In the genomic region with DNA sequence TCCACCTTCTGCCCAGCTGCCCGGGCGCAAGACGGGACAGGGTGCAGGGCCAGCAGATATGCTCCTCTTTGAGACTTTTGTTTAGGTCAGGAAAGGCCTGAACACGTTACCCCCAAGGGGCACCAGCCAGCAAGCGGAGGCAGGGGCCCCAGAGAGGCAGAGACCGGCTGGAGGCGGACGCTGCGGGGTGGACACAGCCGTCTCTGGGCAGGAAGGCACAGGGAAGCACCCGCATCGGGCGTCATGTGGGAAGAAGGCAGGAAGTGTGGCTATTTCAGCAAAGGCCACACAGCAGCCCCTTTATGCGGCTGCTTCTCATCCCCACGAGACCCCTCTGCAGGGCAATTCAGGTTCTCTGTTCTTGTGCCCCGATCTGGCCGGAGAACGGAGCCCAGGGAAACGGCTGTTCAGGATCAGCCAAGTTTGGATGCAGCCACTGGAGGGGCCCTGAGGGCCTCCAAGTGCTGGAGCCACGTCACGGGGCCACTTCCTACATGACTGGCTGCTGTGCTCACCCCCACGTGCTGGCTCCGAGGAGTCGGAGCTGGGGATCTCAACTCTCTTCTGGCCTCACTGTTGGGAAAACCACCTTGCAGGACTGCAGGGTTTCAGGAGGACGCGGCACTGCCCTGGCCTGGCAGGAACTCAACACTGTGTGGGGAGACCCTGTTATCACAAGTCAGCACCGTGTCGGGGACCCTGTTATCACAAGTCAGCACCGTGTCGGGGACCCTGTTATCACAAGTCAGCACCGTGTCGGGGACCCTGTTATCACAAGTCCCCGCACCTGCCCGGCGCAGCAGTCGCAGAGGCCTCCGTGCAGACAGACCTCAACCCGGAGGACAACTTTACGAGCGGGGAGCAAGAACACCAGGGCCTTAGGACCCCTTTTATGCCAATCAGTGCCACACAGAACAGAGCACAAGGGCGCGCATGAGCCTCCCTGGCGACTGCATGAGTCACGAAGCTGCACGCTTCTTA, we compare ENCODE assay signal across 21 cellular contexts. TPM values are rescaled to one million over a fixed set of nuclear protein-coding genes. Genes with fewer than 3 reads are reported as not detected.
A peak's percentile ranks its signal among the peaks of the same experiment; 100 is the strongest.
DNase-seq lines count a peak whose midpoint lies in the region; FAIRE-seq and TF ChIP-seq lines count a peak whose summit lies in the region.
"Had no signal": no experiment of that assay in that cellular context is flagged by ENCODE, and none has a peak within 500 bp of the region (broad histone marks: within the 10 kb centered on the region; RNA-seq: fewer than 3 reads in every experiment).

No MANE protein-coding gene starts in this region.

- no peak overlapping the region for H2AK5ac ChIP-seq in H1 (ENCODE audit: low read depth, low read length)

- no peak overlapping the region for H2BK5ac ChIP-seq in H1 (ENCODE audit: low read depth, low read length)

- no peaks in the 10 kb centered on the region for H3K4me1 ChIP-seq in CD8-positive, alpha-beta memory T cell (ENCODE audit: insufficient read depth, low read length)
- H3K4me1 ChIP-seq in H1 (replicated peaks in 1 of 4; ENCODE audit: control insufficient read depth in 3 of 4, insufficient read depth in 4 of 4, low read length in 3 of 4) = no peaks in the 10 kb centered on the region; a peak in 3 of 7 replicates
- H3K4me1 ChIP-seq in kidney (ENCODE audit: control insufficient read depth in 1 of 2, insufficient read depth in 1 of 2, low read depth in 1 of 2, low read length in 2 of 2) = no peaks in the 10 kb centered on the region
- H3K4me1 ChIP-seq in BE2C = no peaks in the 10 kb centered on the region
- H3K4me1 ChIP-seq: parathyroid adenoma, transverse colon had no signal

- TF ChIP-seq EP300 in H1 (IDR thresholded peaks at IDR 0.05; ENCODE audit: borderline replicate concordance in 1 of 2, low read depth in 2 of 2, low read length in 2 of 2) = no peak

- H3K36me3 Mint-ChIP-seq in CD8-positive, alpha-beta memory T cell = peaks cover 0 to 3% (median 0%) of the 10 kb centered on the region in 3 donors

- no peaks in the 10 kb centered on the region for H3K9me3 Mint-ChIP-seq in CD8-positive, alpha-beta memory T cell
- H3K9me3 Mint-ChIP-seq: activated T-helper 2 cell treated with anti-CD3 and anti-CD28 coated beads, Interferon-gamma antibody, Interleukin-2, Interleukin-4, amounts not matched to agents 10 μg/mL and 5 μg/mL and 100 μg/mL, durations not matched to agents 14 hours and 24 hours and 36 hours; CD4-positive, alpha-beta T cell; naive thymus-derived CD4-positive, alpha-beta T cell had no signal

- POLR2A ChIA-PET in CD8-positive, alpha-beta memory T cell (lab: Charles Lee) = no interaction called here
- POLR2A ChIA-PET in H1 (lab: Charles Lee; ENCODE audit: partially characterized antibody) = interaction anchor here (0.9 to 1.6 kb wide), 3 partner anchors 9 to 27 kb away, joined by 3 to 4 read pairs (median 4); no protein-coding TSS in a partner anchor

- no peak for TF ChIP-seq CTCF in H1 (IDR thresholded peaks at IDR 0.05; ENCODE audit: control extremely low read depth in 1 of 3, insufficient read depth in 1 of 3, low read depth in 1 of 3, low read length in 3 of 3)
- TF ChIP-seq CTCF in kidney (IDR thresholded peaks at IDR 0.05; ENCODE audit: borderline replicate concordance, extremely low read depth, insufficient read depth) = no peak
- no peak for TF ChIP-seq CTCF in BE2C (IDR thresholded peaks at IDR 0.05; ENCODE audit: low read depth, low read length)

- no peak overlapping the region for H3K23ac ChIP-seq in H1 (ENCODE audit: insufficient read length)

- no peak overlapping the region for H3K4ac ChIP-seq in H1 (replicated peaks; ENCODE audit: insufficient read length, low read depth, low read length)

- peak overlapping the region; percentile 30 for H4K91ac ChIP-seq in H1 (replicated peaks; ENCODE audit: insufficient read length, low read length)

- no peak overlapping the region for H3K18ac ChIP-seq in H1 (ENCODE audit: extremely low read depth, low read length)

- peaks cover 7% of the 10 kb centered on the region for H3K79me1 ChIP-seq in H1 (ENCODE audit: low read depth, low read length)

- 93% methylated on average over 45 of the region's 45 CpGs; no CpG with 5 or more reads in 1 of the 2 experiments for WGBS in H1 (ENCODE audit: extremely low coverage in 1 of 2, insufficient coverage in 1 of 2, insufficient read length in 1 of 2, insufficient replicate concordance in 2 of 2, low coverage in 1 of 2, low lambda C conversion rate in 2 of 2, missing lambda C conversion rate in 1 of 2), 2 experiments

- H3K14ac ChIP-seq in H1 (ENCODE audit: insufficient read length) = no peak overlapping the region

- no peaks in the 10 kb centered on the region for H3K4me1 Mint-ChIP-seq in CD8-positive, alpha-beta memory T cell

- H4K20me1 ChIP-seq in H1 (replicated peaks in 1 of 2; ENCODE audit: control insufficient read depth in 1 of 2, insufficient read depth in 2 of 2, low read length in 2 of 2) = peaks cover 3 to 10% of the 10 kb centered on the region in 2 experiments

- no peak overlapping the region for H3K27ac Mint-ChIP-seq in CD8-positive, alpha-beta memory T cell
- H3K27ac Mint-ChIP-seq: activated T-helper 2 cell treated with anti-CD3 and anti-CD28 coated beads, Interferon-gamma antibody, Interleukin-2, Interleukin-4, amounts not matched to agents 10 μg/mL and 5 μg/mL and 100 μg/mL, durations not matched to agents 14 hours and 24 hours and 36 hours; CD4-positive, alpha-beta T cell had no signal

- TF ChIP-seq POLR2A in H1 (IDR thresholded peaks at IDR 0.05; ENCODE audit: control extremely low read depth in 1 of 2, low read depth in 2 of 2, low read length in 2 of 2) = no peak

- H3K27ac ChIP-seq in CD8-positive, alpha-beta memory T cell (ENCODE audit: low read depth, low read length) = peak overlapping the region; percentile 16
- H3K27ac ChIP-seq in H1 (ENCODE audit: low read depth, low read length) = no peak overlapping the region
- no peak overlapping the region for H3K27ac ChIP-seq in kidney (ENCODE audit: low read depth in 2 of 2, low read length in 2 of 2)
- H3K27ac ChIP-seq: parathyroid adenoma, transverse colon, WERI-Rb-1 had no signal

- no peak overlapping the region for H2BK15ac ChIP-seq in H1 (ENCODE audit: low read length)

- no peak overlapping the region for H3K56ac ChIP-seq in H1 (replicated peaks; ENCODE audit: insufficient read length, low read depth, low read length)

- intact Hi-C loops in kidney (cut with DNase I) = no loop called here

- no peak overlapping the region for H2BK120ac ChIP-seq in H1 (replicated peaks; ENCODE audit: low read depth, low read length)

- H3K9ac ChIP-seq in H1 (replicated peaks in 1 of 4; ENCODE audit: extremely low read depth in 1 of 4, low read depth in 3 of 4, low read length in 3 of 4) (no peak overlapping the region), kidney (ENCODE audit: low read length in 2 of 2) (no peak overlapping the region)
- H3K9ac ChIP-seq: parathyroid adenoma had no signal

- no peaks in the 10 kb centered on the region for H3K36me3 ChIP-seq in CD8-positive, alpha-beta memory T cell (ENCODE audit: insufficient read depth, low read length)
- peaks cover 2% of the 10 kb centered on the region; the same call in 1 of the 2 replicates for H3K36me3 ChIP-seq in H7 (replicated peaks; ENCODE audit: control insufficient read depth, insufficient read depth, low read length)
- H3K36me3 ChIP-seq in H1 (ENCODE audit: control insufficient read depth in 2 of 4, insufficient read depth in 4 of 4, low read length in 3 of 4) = peaks cover 0 to 19% (median 8%) of the 10 kb centered on the region in 4 experiments; a peak in 4 of 8 replicates
- H3K36me3 ChIP-seq in kidney (ENCODE audit: control insufficient read depth in 1 of 2, insufficient read depth in 2 of 2, low read length in 2 of 2) = peaks cover 7 to 34% of the 10 kb centered on the region in 2 donors
- no peaks in the 10 kb centered on the region for H3K36me3 ChIP-seq in BE2C

- no peaks in the 10 kb centered on the region for H3K27me3 Mint-ChIP-seq in CD8-positive, alpha-beta memory T cell
- H3K27me3 Mint-ChIP-seq: CD4-positive, alpha-beta T cell; naive thymus-derived CD4-positive, alpha-beta T cell had no signal

- H3K79me2 ChIP-seq in H1 (ENCODE audit: control insufficient read depth in 1 of 2, insufficient read depth in 2 of 2, low read length in 2 of 2) = peaks cover 0 to 6% of the 10 kb centered on the region in 2 experiments; a peak in 1 of 4 replicates
- H3K79me2 ChIP-seq: parathyroid adenoma had no signal

- no peak overlapping the region for H2AFZ ChIP-seq in H1 (ENCODE audit: low read length)
- H2AFZ ChIP-seq: parathyroid adenoma had no signal

- H2BK12ac ChIP-seq in H1 (ENCODE audit: low read depth, low read length) = no peak overlapping the region

- no peak overlapping the region for H3K4me2 ChIP-seq in H1 (ENCODE audit: insufficient read depth in 1 of 2, low read depth in 2 of 2, low read length in 2 of 2)

- no peaks in the 10 kb centered on the region for H3K27me3 ChIP-seq in CD8-positive, alpha-beta memory T cell (ENCODE audit: insufficient read depth, low read length, poor library complexity, severe bottlenecking)
- H3K27me3 ChIP-seq in H7 (ENCODE audit: control insufficient read depth, insufficient read depth, low read length) (no peaks in the 10 kb centered on the region), H1 (replicated peaks in 1 of 4; ENCODE audit: control insufficient read depth in 3 of 4, extremely low read depth in 1 of 4, insufficient read depth in 3 of 4, low read length in 3 of 4) (no peaks in the 10 kb centered on the region), BE2C (no peaks in the 10 kb centered on the region)
- H3K27me3 ChIP-seq: transverse colon had no signal

- H4K8ac ChIP-seq in H1 (ENCODE audit: extremely low read depth, insufficient read depth, low read length) = peak overlapping the region; percentile 79; the same call in 1 of the 2 replicates

- no peak overlapping the region for H4K5ac ChIP-seq in H1 (ENCODE audit: insufficient read length, low read depth, low read length)

- no peak for DNase-seq in CD8-positive, alpha-beta memory T cell
- DNase-seq in H7 (peak; percentile 63), H1 (ENCODE audit: low read depth in 1 of 2, low spot score in 2 of 2) (no peak), kidney (peak; percentile 69), DMS53 treated with DMSO at 0.1 percent for 48 hours (lab: John Stamatoyannopoulos, UW; ENCODE audit: unreplicated experiment) (no peak), NOMO-1 treated with dmso at 0.1 percent for 144 hours (lab: John Stamatoyannopoulos, UW; ENCODE audit: unreplicated experiment) (no peak), BE2C (no peak)
- DNase-seq: activated CD4-positive, alpha-beta T cell treated with anti-CD3 and anti-CD28 coated beads, Interleukin-2, amount 50 U/mL, for 1 hour; CD4-positive, alpha-beta T cell; DMS79; naive thymus-derived CD4-positive, alpha-beta T cell; NCI-H1048; NCI-H1930; NCI-H526 treated with DMSO at 0.1 percent for 48 hours; RPMI8226; T-helper 2 cell; transverse colon; WERI-Rb-1 had no signal

- H3K9me3 ChIP-seq in CD8-positive, alpha-beta memory T cell (ENCODE audit: low read length) = no peaks in the 10 kb centered on the region
- no peaks in the 10 kb centered on the region for H3K9me3 ChIP-seq in H1 (ENCODE audit: insufficient read depth in 2 of 2, low read depth in 1 of 2, low read length in 1 of 2)
- no peaks in the 10 kb centered on the region for H3K9me3 ChIP-seq in kidney (ENCODE audit: control insufficient read depth in 1 of 2, low read length in 2 of 2)
- H3K9me3 ChIP-seq in BE2C = no peaks in the 10 kb centered on the region
- H3K9me3 ChIP-seq: transverse colon had no signal

- no peak overlapping the region for H3K4me3 ChIP-seq in CD8-positive, alpha-beta memory T cell (ENCODE audit: low read length)
- H3K4me3 ChIP-seq in H7 (ENCODE audit: insufficient read depth, low read depth, low read length) (no peak overlapping the region), H1 (ENCODE audit: extremely low read depth in 1 of 4, insufficient read depth in 2 of 4, low read depth in 3 of 4, low read length in 4 of 4) (no peak overlapping the region), kidney (ENCODE audit: low read length in 2 of 2) (no peak overlapping the region), BE2C (ENCODE audit: low read depth, low read length) (no peak overlapping the region)
- H3K4me3 ChIP-seq: transverse colon had no signal

- H3K4me3 Mint-ChIP-seq in CD8-positive, alpha-beta memory T cell = no peak overlapping the region
- H3K4me3 Mint-ChIP-seq: CD4-positive, alpha-beta T cell; naive thymus-derived CD4-positive, alpha-beta T cell had no signal

- H3K23me2 ChIP-seq in H1 (ENCODE audit: low read depth, low read length) = no peaks in the 10 kb centered on the region

- no peak for TF ChIP-seq RAD21 in H1 (IDR thresholded peaks at IDR 0.05 in 1 of 2, conservative IDR thresholded peaks at IDR 0.05 in 1 of 2; ENCODE audit: low read depth in 2 of 2, low read length in 2 of 2)

- CTCF ChIA-PET in CD8-positive, alpha-beta memory T cell (lab: Charles Lee) = no interaction called here
- CTCF ChIA-PET in H1 (lab: Charles Lee; ENCODE audit: partially characterized antibody) = interaction anchor here (1.1 to 1.9 kb wide), 6 partner anchors 29 to 102 kb away, joined by 3 to 5 read pairs (median 3); no protein-coding TSS in a partner anchor

- FAIRE-seq in H1 (lab: Jason Lieb, UNC) = no peak
- no peak for FAIRE-seq in kidney (lab: Jason Lieb, UNC)
- FAIRE-seq: endothelial cell of umbilical vein had no signal

- no peak overlapping the region for H2BK20ac ChIP-seq in H1 (ENCODE audit: low read length)

RNA-seq across cellular contexts. Expression of a gene that starts 44.4 kb away (rescaled TPM):
- total RNA-seq in CD8-positive, alpha-beta memory T cell = 1 to 10 TPM; 4.9 to 6.6 TPM
- polyA plus RNA-seq in CD8-positive, alpha-beta memory T cell = 20.0 TPM
- total RNA-seq in H7 (2014; rRNA removed; shearing (Covaris generic)) = 17.7 and 19.8 TPM in 2 replicates
- total RNA-seq in H1 (2021; fragmentation: NEBNext Ultra II Directional; extraction: Animal tissue kit (Norgen Biotek cat#: 25700)) = 38.6 and 39.7 TPM in 2 replicates
- polyA plus RNA-seq in H1 (2011; rRNA removed) (23.5 and 37.5 TPM in 2 replicates), kidney (ENCODE audit: insufficient read depth, low read depth, low replicate concordance) (28.2 TPM)
- polyA plus RNA-seq in H1 (2011; cell fraction: cytosol; rRNA removed) = 26.4 TPM
- 181 TPM for polyA plus RNA-seq in H1 (2011; cell fraction: nucleus; rRNA removed)
- polyA plus RNA-seq in H1 (2012, experiment 1 of 2) = 27.4 to 47.0 TPM (median 38.9 TPM) in 4 replicates
- 19.5 TPM for polyA plus RNA-seq in H1 (2012, experiment 2 of 2)
- 27.2 TPM for polyA plus RNA-seq in H1 (2013, experiment 1 of 2)
- polyA plus RNA-seq in H1 (2013, experiment 2 of 2) = 24.9 TPM
- 23.8 and 28.1 TPM in 2 replicates for polyA minus RNA-seq in H1 (2011; rRNA and poly(A)+ RNA removed)
- 33.8 TPM for polyA minus RNA-seq in H1 (2011; cell fraction: cytosol; rRNA and poly(A)+ RNA removed)
- 44.5 TPM for polyA minus RNA-seq in H1 (2011; cell fraction: nucleus; rRNA and poly(A)+ RNA removed)
- 92.9 TPM for total RNA-seq in kidney
- polyA plus RNA-seq in BE2C (2012; ENCODE audit: insufficient read depth, insufficient read length, low read depth) = 44.2 TPM

RNA-seq across cellular contexts. Expression of a gene that starts 58.8 kb away (rescaled TPM):
- under 1 TPM; 0.20 to 0.48 TPM for total RNA-seq in CD8-positive, alpha-beta memory T cell
- not detected for polyA plus RNA-seq in CD8-positive, alpha-beta memory T cell
- total RNA-seq in H7 (2014; rRNA removed; shearing (Covaris generic)) = 4.9 and 5.7 TPM in 2 replicates
- 6.3 and 7.9 TPM in 2 replicates for total RNA-seq in H1 (2021; fragmentation: NEBNext Ultra II Directional; extraction: Animal tissue kit (Norgen Biotek cat#: 25700))
- polyA plus RNA-seq in H1 (2011; rRNA removed) (5.5 and 7.8 TPM in 2 replicates), kidney (ENCODE audit: insufficient read depth, low read depth, low replicate concordance) (7.9 TPM)
- polyA plus RNA-seq in H1 (2011; cell fraction: cytosol; rRNA removed) = 6.4 TPM
- polyA plus RNA-seq in H1 (2011; cell fraction: nucleus; rRNA removed) = 32.5 TPM
- 3.0 to 8.7 TPM (median 8.2 TPM) in 4 replicates for polyA plus RNA-seq in H1 (2012, experiment 1 of 2)
- polyA plus RNA-seq in H1 (2012, experiment 2 of 2) = 3.8 TPM
- polyA plus RNA-seq in H1 (2013, experiment 1 of 2) = 6.7 TPM
- polyA plus RNA-seq in H1 (2013, experiment 2 of 2) = 5.7 TPM
- 1.2 and 1.3 TPM in 2 replicates for polyA minus RNA-seq in H1 (2011; rRNA and poly(A)+ RNA removed)
- polyA minus RNA-seq in H1 (2011; cell fraction: cytosol; rRNA and poly(A)+ RNA removed) = 3.6 TPM
- 4.4 TPM for polyA minus RNA-seq in H1 (2011; cell fraction: nucleus; rRNA and poly(A)+ RNA removed)
- total RNA-seq in kidney = 14.1 TPM
- polyA plus RNA-seq in BE2C (2012; ENCODE audit: insufficient read depth, insufficient read length, low read depth) = 2.1 TPM
- total RNA-seq: endothelial cell of umbilical vein had no signal
- polyA plus RNA-seq: naive thymus-derived CD4-positive, alpha-beta T cell had no signal

Comparison
In these comparisons a context has a peak if more than half of its experiments do, and no peak if none do; other contexts are left out.
1. DNase-seq: peak in H7 (single experiment) and kidney (single experiment); none in CD8-positive, alpha-beta memory T cell (0 of 5), H1 (0 of 2), DMS53 treated with DMSO at 0.1 percent for 48 hours (single experiment), NOMO-1 treated with dmso at 0.1 percent for 144 hours (single experiment) and BE2C (single experiment).